Comparison of ENCODE assay signal across 8 cellular contexts in genomic region chr2:26772064-26773001, GRCh38. TPM values are rescaled to one million over a fixed set of nuclear protein-coding genes. Genes with fewer than 3 reads are reported as not detected.
DNase-seq lines count a peak whose midpoint lies in the region; ATAC-seq and TF ChIP-seq lines count a peak whose summit lies in the region.

No MANE protein-coding gene starts in this region.

- no peak overlapping the region for H3K4me3 Mint-ChIP-seq in endothelial cell (ENCODE audit: unreplicated experiment)

- H3K27ac Mint-ChIP-seq in endothelial cell (ENCODE audit: unreplicated experiment) = no peak overlapping the region

- ATAC-seq in GM18858 (IDR thresholded peaks at IDR 0.05; ENCODE audit: unreplicated experiment) = no peak

- H3K27me3 Mint-ChIP-seq in endothelial cell (ENCODE audit: unreplicated experiment) = peaks cover 3% of the 10 kb centered on the region

- peaks cover 4% of the 10 kb centered on the region for H3K36me3 Mint-ChIP-seq in endothelial cell (ENCODE audit: low read depth, unreplicated experiment)

- H3K4me3 ChIP-seq in epithelial cell of esophagus (ENCODE audit: low read length) = no peak overlapping the region

- TF ChIP-seq CTCF in epithelial cell of esophagus (IDR thresholded peaks at IDR 0.05; ENCODE audit: insufficient read depth, low read depth, low read length, missing control alignments) (no peak), endothelial cell (IDR thresholded peaks at IDR 0.05; ENCODE audit: unreplicated experiment) (no peak)

- no peaks in the 10 kb centered on the region for H3K9me3 Mint-ChIP-seq in endothelial cell (ENCODE audit: unreplicated experiment)

- peaks cover 7% of the 10 kb centered on the region for H3K4me1 Mint-ChIP-seq in endothelial cell (ENCODE audit: unreplicated experiment)

- peak; percentile 17 to 67 for DNase-seq in NCI-H2081 (lab: John Stamatoyannopoulos, UW)
- DNase-seq in NCI-H2081 treated with DMSO at 0.1 percent for 48 hours (lab: John Stamatoyannopoulos, UW) = no peak
- peak; percentile 26 to 53 for DNase-seq in SHP77 (lab: John Stamatoyannopoulos, UW)
- peak; percentile 49 for DNase-seq in epithelial cell of esophagus (ENCODE audit: low read depth)
- DNase-seq in myocyte (ENCODE audit: low read depth) = peak; percentile 96
- no peak for DNase-seq in endothelial cell (ENCODE audit: low spot score)
- DNase-seq in NCI-H1092 (lab: John Stamatoyannopoulos, UW) = no peak

RNA-seq across cellular contexts. Expression of gene SLC35F6, which starts 8.2 kb away (rescaled TPM):
- total RNA-seq in myocyte (31.3 and 36.6 TPM in 2 replicates), endothelial cell (ENCODE audit: unreplicated experiment) (23.8 TPM)
- 29.8 TPM for polyA plus RNA-seq in myocyte (2012)

RNA-seq across cellular contexts. Expression of gene CENPA, which starts 13.5 kb away (rescaled TPM):
- total RNA-seq in myocyte (1.5 and 2.1 TPM in 2 replicates), endothelial cell (ENCODE audit: unreplicated experiment) (3.9 TPM)
- 2.1 TPM for polyA plus RNA-seq in myocyte (2012)

Comparison
In these comparisons a context has a peak if more than half of its experiments do, and no peak if none do; other contexts are left out.
1. DNase-seq: peak in NCI-H2081 (2 of 2), SHP77 (2 of 2), epithelial cell of esophagus (single experiment) and myocyte (single experiment); none in NCI-H2081 treated with DMSO at 0.1 percent for 48 hours (single experiment), endothelial cell (single experiment) and NCI-H1092 (single experiment).